ENCODE assay signal across 1 cellular context in genomic region chr14:35369701-35370191, GRCh38.
TF ChIP-seq lines count a peak whose summit lies in the region.

No MANE protein-coding gene starts in this region.

TF ChIP-seq in H1, 55 proteins besides CTCF, POLR2A, EP300 and RAD21 (continued from another document):
- TF ChIP-seq YY1 (IDR thresholded peaks at IDR 0.05; ENCODE audit: low read depth, low read length) (no peak), CHD1 (IDR thresholded peaks at IDR 0.05; ENCODE audit: low read depth, low read length) (no peak), SRF (IDR thresholded peaks at IDR 0.05; ENCODE audit: low read depth, low read length) (no peak), EZH2 (IDR thresholded peaks at IDR 0.05; ENCODE audit: low read depth, low read length, severe bottlenecking) (no peak), JUND (IDR thresholded peaks at IDR 0.05; ENCODE audit: low read length) (no peak), USF2 (IDR thresholded peaks at IDR 0.05; ENCODE audit: low read length) (no peak), ATF3 (IDR thresholded peaks at IDR 0.05; ENCODE audit: insufficient read depth, low read depth, low read length) (no peak), RXRA (IDR thresholded peaks at IDR 0.05; ENCODE audit: insufficient read depth, low read depth, low read length) (no peak), SP2 (IDR thresholded peaks at IDR 0.05; ENCODE audit: low read length) (no peak), RFX5 (IDR thresholded peaks at IDR 0.05; ENCODE audit: borderline replicate concordance, low read depth, low read length) (no peak), CHD2 (IDR thresholded peaks at IDR 0.05; ENCODE audit: low read length) (no peak), BCL11A (IDR thresholded peaks at IDR 0.05; ENCODE audit: low read depth in 2 of 2, low read length in 2 of 2) (no peak), POU5F1 (IDR thresholded peaks at IDR 0.05; ENCODE audit: low read depth, low read length) (no peak), SP1 (IDR thresholded peaks at IDR 0.05; ENCODE audit: low read depth, low read length) (no peak)
- TF ChIP-seq, protein P1, sequence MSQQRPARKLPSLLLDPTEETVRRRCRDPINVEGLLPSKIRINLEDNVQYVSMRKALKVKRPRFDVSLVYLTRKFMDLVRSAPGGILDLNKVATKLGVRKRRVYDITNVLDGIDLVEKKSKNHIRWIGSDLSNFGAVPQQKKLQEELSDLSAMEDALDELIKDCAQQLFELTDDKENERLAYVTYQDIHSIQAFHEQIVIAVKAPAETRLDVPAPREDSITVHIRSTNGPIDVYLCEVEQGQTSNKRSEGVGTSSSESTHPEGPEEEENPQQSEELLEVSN (IDR thresholded peaks at IDR 0.05), result no peak
